In genomic region chr12:120703311-120703942, GRCh38 we compare ENCODE assay signal across 14 cellular contexts.
"Had no signal": no experiment of that assay in that cellular context is flagged by ENCODE, and none has a peak within 500 bp of the region (broad histone marks: within the 10 kb centered on the region; RNA-seq: fewer than 3 reads in every experiment).

No MANE protein-coding gene starts in this region.

- H3K9me3 ChIP-seq: mucosa of descending colon had no signal

- DNase-seq: activated CD4-positive, alpha-beta memory T cell treated with anti-CD3 and anti-CD28 coated beads for 36 hours; activated naive CD8-positive, alpha-beta T cell treated with anti-CD3 and anti-CD28 coated beads, Interleukin-2, amount 10 ng/mL, durations not matched to agents 7 days and 5 days; activated T-cell treated with anti-CD3 and anti-CD28 coated beads, Interleukin-2, amount 50 U/mL, for 48 hours; aorta; effector CD4-positive, alpha-beta T cell; foreskin melanocyte; kidney; mammary epithelial cell; naive thymus-derived CD8-positive, alpha-beta T cell; occipital lobe; stimulated activated naive CD4-positive, alpha-beta T cell treated with Interleukin-2 at 50 U/mL for 16 hours had no signal

- H3K4me3 ChIP-seq: coronary artery, mucosa of descending colon, skin epidermis had no signal

- ATAC-seq: naive thymus-derived CD8-positive, alpha-beta T cell had no signal

- H3K27ac ChIP-seq: coronary artery, skin epidermis had no signal
